8 cellular contexts compared by ENCODE assay signal in genomic region chrX:129823115-129823514, GRCh38. TPM values are rescaled to one million over a fixed set of nuclear protein-coding genes. Genes with fewer than 3 reads are reported as not detected.
A peak's percentile ranks its signal among the peaks of the same experiment; 100 is the strongest.
DNase-seq lines count a peak whose midpoint lies in the region; ATAC-seq and TF ChIP-seq lines count a peak whose summit lies in the region.

No MANE protein-coding gene starts in this region.

- DNase-seq in Caco-2 (peak; percentile 32 to 45), NCI-H345 treated with DMSO at 0.1 percent for 48 hours (lab: John Stamatoyannopoulos, UW; ENCODE audit: unreplicated experiment) (peak; percentile 3), fibroblast of the aortic adventitia (ENCODE audit: low read depth) (peak; percentile 54), cerebellum (ENCODE audit: low spot score) (no peak)
- peak; percentile 55 for DNase-seq in activated CD8-positive, alpha-beta memory T cell treated with anti-CD3 and anti-CD28 coated beads, Interleukin-2, amount 50 U/mL, for 1 hour (ENCODE audit: extremely low read depth)
- DNase-seq in stimulated activated CD4-positive, alpha-beta T cell treated with anti-CD3 and anti-CD28 coated beads, Interleukin-15, amount 100 ng/mL, for 24 hours: peak; percentile 50

- no peaks in the 10 kb centered on the region for H3K9me3 ChIP-seq in Caco-2

- TSS peak; percentile 22 for BruUV-seq in Caco-2 (replicated peaks; lab: Mats Ljungman, UMichigan)

- H3K27me3 ChIP-seq in Caco-2 (replicated peaks; ENCODE audit: control insufficient read depth, insufficient read depth, low read length): no peaks in the 10 kb centered on the region

- H3K4me1 Mint-ChIP-seq in Caco-2 (ENCODE audit: low read depth, unreplicated experiment): peaks cover 6% of the 10 kb centered on the region

- H3K27me3 Mint-ChIP-seq in Caco-2 (ENCODE audit: insufficient read depth, unreplicated experiment): no peaks in the 10 kb centered on the region

- TF ChIP-seq CTCF in Caco-2 (IDR thresholded peaks at IDR 0.05; ENCODE audit: insufficient read depth in 1 of 2, low read depth in 1 of 2, low read length in 1 of 2, severe bottlenecking in 1 of 2, unreplicated experiment in 1 of 2) (peak; percentile 41 to 54), fibroblast of the aortic adventitia (IDR thresholded peaks at IDR 0.05; ENCODE audit: insufficient read depth, low read length) (peak; percentile 54)

- no peak overlapping the region for H3K4me3 Mint-ChIP-seq in Caco-2 (ENCODE audit: unreplicated experiment)

- ATAC-seq in GM19438 (IDR thresholded peaks at IDR 0.05; ENCODE audit: low read depth, unreplicated experiment) (peak; percentile 85), GM19328 (IDR thresholded peaks at IDR 0.05; ENCODE audit: unreplicated experiment) (no peak)

- H3K4me1 ChIP-seq in Caco-2: no peaks in the 10 kb centered on the region

- CTCF ChIA-PET in Caco-2 (lab: Charles Lee): no interaction called here

- H3K4me3 ChIP-seq in Caco-2 (ENCODE audit: low read depth, low read length) (no peak overlapping the region), fibroblast of the aortic adventitia (ENCODE audit: low read depth, low read length) (no peak overlapping the region)

- no peak overlapping the region for H3K27ac Mint-ChIP-seq in Caco-2 (ENCODE audit: unreplicated experiment)

- peaks cover 24% of the 10 kb centered on the region for H3K36me3 Mint-ChIP-seq in Caco-2 (ENCODE audit: insufficient read depth, unreplicated experiment)

- POLR2A ChIA-PET in Caco-2 (lab: Charles Lee): no interaction called here

- no peaks in the 10 kb centered on the region; the same call in 1 of the 2 replicates for H3K36me3 ChIP-seq in Caco-2 (ENCODE audit: control insufficient read depth, insufficient read depth, low read length)

- no peaks in the 10 kb centered on the region for H3K9me3 Mint-ChIP-seq in Caco-2 (ENCODE audit: unreplicated experiment)

- intact Hi-C loops in Caco-2 (cut with micrococcal nuclease; ENCODE audit: unreplicated experiment): loop anchor here (2.0 to 10.0 kb wide), 2 partner anchors 188 to 214 kb away; no protein-coding TSS in a partner anchor

RNA-seq across cellular contexts. Expression of gene ZDHHC9, which starts 20.6 kb away (rescaled TPM):
- total RNA-seq in Caco-2 (2022) (41.0 and 41.2 TPM in 2 replicates), fibroblast of the aortic adventitia (ENCODE audit: low replicate concordance) (7.8 and 37.1 TPM in 2 replicates), cerebellum (25.0 TPM)

RNA-seq across cellular contexts. Expression of gene SASH3, which starts 43.4 kb away (rescaled TPM):
- total RNA-seq in Caco-2 (2022): not detected in 2 replicates
- not detected in 2 replicates for total RNA-seq in fibroblast of the aortic adventitia (ENCODE audit: low replicate concordance)
- 1.8 TPM for total RNA-seq in cerebellum
